ENCODE assay signal across 13 cellular contexts in genomic region chr2:160220545-160221009, GRCh38. TPM values are rescaled to one million over a fixed set of nuclear protein-coding genes. Genes with fewer than 3 reads are reported as not detected.
DNase-seq lines count a peak whose midpoint lies in the region; ATAC-seq, FAIRE-seq and TF ChIP-seq lines count a peak whose summit lies in the region.
"Had no signal": no experiment of that assay in that cellular context is flagged by ENCODE, and none has a peak within 500 bp of the region (broad histone marks: within the 10 kb centered on the region; RNA-seq: fewer than 3 reads in every experiment).

No MANE protein-coding gene starts in this region.

- peaks cover 29 to 42% of the 10 kb centered on the region in 2 donors for H3K4me1 ChIP-seq in kidney (ENCODE audit: control insufficient read depth in 1 of 2, insufficient read depth in 1 of 2, low read depth in 1 of 2, low read length in 2 of 2)
- H3K4me1 ChIP-seq in aorta (ENCODE audit: control insufficient read depth in 1 of 2, insufficient read depth in 2 of 2, low read length in 2 of 2) = peaks cover 0 to 4% of the 10 kb centered on the region in 2 donors

- ATAC-seq in aorta (ENCODE audit: low FRiP score) = no peak

- FAIRE-seq in kidney (lab: Jason Lieb, UNC) (no peak), RCC 7860 (lab: Jason Lieb, UNC) (no peak)
- FAIRE-seq: A204.1, G401.6 had no signal

- no peaks in the 10 kb centered on the region for H3K9me3 ChIP-seq in kidney (ENCODE audit: control insufficient read depth in 1 of 2, low read length in 2 of 2)
- H3K9me3 ChIP-seq in aorta (ENCODE audit: control insufficient read depth, low read length) = no peaks in the 10 kb centered on the region

- H3K4me1 Mint-ChIP-seq in activated T-helper 2 cell treated with anti-CD3 and anti-CD28 coated beads, Interferon-gamma antibody, Interleukin-2, Interleukin-4, amounts not matched to agents 10 μg/mL and 5 μg/mL and 100 μg/mL, durations not matched to agents 14 hours and 24 hours and 36 hours (ENCODE audit: low read depth) = peaks cover 41% of the 10 kb centered on the region

- H3K27ac Mint-ChIP-seq in activated T-helper 2 cell treated with anti-CD3 and anti-CD28 coated beads, Interferon-gamma antibody, Interleukin-2, Interleukin-4, amounts not matched to agents 10 μg/mL and 5 μg/mL and 100 μg/mL, durations not matched to agents 14 hours and 24 hours and 36 hours = peak overlapping the region; percentile 15

- no peaks in the 10 kb centered on the region for H3K36me3 Mint-ChIP-seq in activated T-helper 2 cell treated with anti-CD3 and anti-CD28 coated beads, Interferon-gamma antibody, Interleukin-2, Interleukin-4, amounts not matched to agents 10 μg/mL and 5 μg/mL and 100 μg/mL, durations not matched to agents 14 hours and 24 hours and 36 hours (ENCODE audit: low read depth)
- H3K36me3 Mint-ChIP-seq: IgD-negative memory B cell had no signal

- intact Hi-C loops in activated T-helper 2 cell treated with anti-CD3 and anti-CD28 coated beads, Interferon-gamma antibody, Interleukin-2, Interleukin-4, amounts not matched to agents 10 μg/mL and 5 μg/mL and 100 μg/mL, durations not matched to agents 14 hours and 24 hours and 36 hours (cut with micrococcal nuclease) = loop anchor here (1.0 to 10.0 kb wide), 9 partner anchors 11 to 1734 kb away; partner anchors contain the start of gene LY75
- intact Hi-C loops in kidney (cut with DNase I) (no loop called here), aorta (cut with DNase I) (no loop called here)

- no peaks in the 10 kb centered on the region for H3K9me3 Mint-ChIP-seq in activated T-helper 2 cell treated with anti-CD3 and anti-CD28 coated beads, Interferon-gamma antibody, Interleukin-2, Interleukin-4, amounts not matched to agents 10 μg/mL and 5 μg/mL and 100 μg/mL, durations not matched to agents 14 hours and 24 hours and 36 hours

- H3K27ac ChIP-seq in kidney (ENCODE audit: low read depth in 2 of 2, low read length in 2 of 2) = peak overlapping the region; percentile 95 to 97
- H3K27ac ChIP-seq in aorta (ENCODE audit: low read depth in 1 of 2, low read length in 2 of 2) = no peak overlapping the region

- H3K9ac ChIP-seq in kidney (ENCODE audit: low read length in 2 of 2) = peak overlapping the region in 1 of 2 donors; percentile 63

- H3K4me3 Mint-ChIP-seq in activated T-helper 2 cell treated with anti-CD3 and anti-CD28 coated beads, Interferon-gamma antibody, Interleukin-2, Interleukin-4, amounts not matched to agents 10 μg/mL and 5 μg/mL and 100 μg/mL, durations not matched to agents 14 hours and 24 hours and 36 hours (ENCODE audit: low read depth) = no peak overlapping the region
- H3K4me3 Mint-ChIP-seq: IgD-negative memory B cell had no signal

- H3K36me3 ChIP-seq in kidney (ENCODE audit: control insufficient read depth in 1 of 2, insufficient read depth in 2 of 2, low read length in 2 of 2) = no peaks in the 10 kb centered on the region
- H3K36me3 ChIP-seq in aorta (ENCODE audit: control insufficient read depth in 1 of 2, insufficient read depth in 2 of 2, low read length in 1 of 2) = no peaks in the 10 kb centered on the region

- no peaks in the 10 kb centered on the region for H3K27me3 ChIP-seq in aorta (ENCODE audit: control insufficient read depth in 1 of 2, insufficient read depth in 2 of 2, low read length in 1 of 2)

- H3K4me3 ChIP-seq in kidney (ENCODE audit: low read length in 2 of 2) (no peak overlapping the region), aorta (ENCODE audit: low read length in 2 of 2) (no peak overlapping the region)

- no peak for TF ChIP-seq CTCF in kidney (IDR thresholded peaks at IDR 0.05; ENCODE audit: borderline replicate concordance, extremely low read depth, insufficient read depth)

- peak; percentile 63 for DNase-seq in activated CD4-positive, alpha-beta T cell treated with anti-CD3 and anti-CD28 coated beads for 48 hours
- DNase-seq in activated CD4-positive, alpha-beta T cell treated with anti-CD3 and anti-CD28 coated beads for 1 hour = no peak
- DNase-seq in activated T-helper 2 cell treated with anti-CD3 and anti-CD28 coated beads, Interferon-gamma antibody, Interleukin-2, Interleukin-4, amounts not matched to agents 10 μg/mL and 5 μg/mL and 100 μg/mL, durations not matched to agents 14 hours and 24 hours and 36 hours (ENCODE audit: low spot score) = no peak
- DNase-seq in kidney (no peak), NCI-H226 (no peak), aorta (no peak), RCC 7860 (ENCODE audit: low spot score) (no peak)
- DNase-seq in stimulated activated CD8-positive, alpha-beta memory T cell treated with anti-CD3 and anti-CD28 coated beads, Interleukin-4, amount 100 ng/mL, for 48 hours = peak; percentile 58
- DNase-seq: NCI-H345, posterior cingulate gyrus had no signal

- WGBS in aorta, 2 donors = 79 to 84% methylated on average over 4 of the region's 4 CpGs

- peaks cover 13% of the 10 kb centered on the region for H3K27me3 Mint-ChIP-seq in activated T-helper 2 cell treated with anti-CD3 and anti-CD28 coated beads, Interferon-gamma antibody, Interleukin-2, Interleukin-4, amounts not matched to agents 10 μg/mL and 5 μg/mL and 100 μg/mL, durations not matched to agents 14 hours and 24 hours and 36 hours (ENCODE audit: low read depth)
- H3K27me3 Mint-ChIP-seq: IgD-negative memory B cell had no signal

RNA-seq across cellular contexts. Expression of gene ITGB6, which starts 20.5 kb away (rescaled TPM):
- not detected in 2 replicates for total RNA-seq in activated T-helper 2 cell treated with anti-CD3 and anti-CD28 coated beads, Interferon-gamma antibody, Interleukin-2, Interleukin-4, amounts not matched to agents 10 μg/mL and 5 μg/mL and 100 μg/mL, durations not matched to agents 14 hours and 24 hours and 36 hours
- total RNA-seq in kidney (302 TPM), aorta (under 1 TPM in 1 of 2 donors, not detected in 1; 0.18 TPM)
- polyA plus RNA-seq in kidney (ENCODE audit: insufficient read depth, low read depth, low replicate concordance) (13.4 TPM), aorta (under 1 TPM in 1 of 2 donors, not detected in 1; 0.88 TPM)
- polyA plus RNA-seq: IgD-negative memory B cell had no signal

Comparison
In these comparisons a context has a peak if more than half of its experiments do, and no peak if none do; other contexts are left out.
1. DNase-seq: peak in activated CD4-positive, alpha-beta T cell treated with anti-CD3 and anti-CD28 coated beads for 48 hours (single experiment) and stimulated activated CD8-positive, alpha-beta memory T cell treated with anti-CD3 and anti-CD28 coated beads, Interleukin-4, amount 100 ng/mL, for 48 hours (single experiment); none in activated CD4-positive, alpha-beta T cell treated with anti-CD3 and anti-CD28 coated beads for 1 hour (single experiment), activated T-helper 2 cell treated with anti-CD3 and anti-CD28 coated beads, Interferon-gamma antibody, Interleukin-2, Interleukin-4, amounts not matched to agents 10 μg/mL and 5 μg/mL and 100 μg/mL, durations not matched to agents 14 hours and 24 hours and 36 hours (single experiment), kidney (single experiment), NCI-H226 (single experiment), aorta (0 of 2) and RCC 7860 (single experiment).
2. H3K27ac ChIP-seq: peak in kidney (2 of 2); none in aorta (0 of 2).
3. RNA of gene ITGB6, which starts 20.5 kb away (total RNA-seq): 302 TPM in kidney (single experiment); 0.18 TPM in aorta and not detected in activated T-helper 2 cell treated with anti-CD3 and anti-CD28 coated beads, Interferon-gamma antibody, Interleukin-2, Interleukin-4, amounts not matched to agents 10 μg/mL and 5 μg/mL and 100 μg/mL, durations not matched to agents 14 hours and 24 hours and 36 hours; every median in the first group is over 100 times any median in the second.